ENCODE assay signal across 17 cellular contexts in the genomic region with DNA sequence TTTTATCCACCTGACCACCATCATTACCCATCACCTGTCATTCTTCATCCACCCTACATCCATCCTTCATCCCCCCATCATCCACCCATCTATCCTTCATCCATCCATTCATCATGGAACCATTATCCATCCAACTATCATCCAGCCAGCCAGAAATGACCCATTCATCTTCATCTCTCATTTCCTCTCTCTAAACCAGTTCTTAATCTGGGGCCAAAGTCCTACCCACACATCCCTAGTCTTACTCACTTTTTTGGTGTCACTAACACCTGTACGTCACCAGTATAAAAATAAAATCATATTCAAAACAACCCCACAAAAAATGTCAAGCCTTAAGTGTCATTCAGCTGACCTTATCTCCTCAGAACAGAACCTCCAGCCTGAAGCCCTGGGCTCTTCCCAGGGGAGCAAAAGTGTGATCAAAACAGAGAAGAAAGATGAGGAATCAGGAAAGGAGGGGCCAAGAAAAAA. TPM values are rescaled to one million over a fixed set of nuclear protein-coding genes. Genes with fewer than 3 reads are reported as not detected.
A peak's percentile ranks its signal among the peaks of the same experiment; 100 is the strongest.
DNase-seq lines count a peak whose midpoint lies in the region; ATAC-seq and TF ChIP-seq lines count a peak whose summit lies in the region.
"Had no signal": no experiment of that assay in that cellular context is flagged by ENCODE, and none has a peak within 500 bp of the region (broad histone marks: within the 10 kb centered on the region; RNA-seq: fewer than 3 reads in every experiment).

No MANE protein-coding gene starts in this region.

- H3K9ac ChIP-seq in Karpas-422 (ENCODE audit: low read length): no peak overlapping the region

- no peak overlapping the region for H3K27ac Mint-ChIP-seq in stimulated activated naive CD8-positive, alpha-beta T cell treated with anti-CD3 and anti-CD28 coated beads, Interleukin-15, amount 100 ng/mL, for 72 hours
- peak overlapping the region; percentile 71 for H3K27ac Mint-ChIP-seq in stimulated activated naive CD8-positive, alpha-beta T cell treated with anti-CD3 and anti-CD28 coated beads, Interleukin-15, Interleukin-2, amounts not matched to agents 100 ng/mL and 50 ng/mL, for 24 hours
- H3K27ac Mint-ChIP-seq in activated CD8-positive, alpha-beta memory T cell treated with anti-CD3 and anti-CD28 coated beads, Interleukin-2, amount 10 ng/mL, durations not matched to agents 7 days and 5 days: no peak overlapping the region

- H3K4me1 ChIP-seq in Karpas-422 (ENCODE audit: low read length) (peaks cover 22% of the 10 kb centered on the region), hepatocyte (ENCODE audit: insufficient read depth) (no peaks in the 10 kb centered on the region)
- H3K4me1 ChIP-seq: SJSA1 had no signal

- peaks cover 27% of the 10 kb centered on the region; the same call in 1 of the 2 replicates for H3K36me3 ChIP-seq in Karpas-422 (ENCODE audit: insufficient read depth, low read length)
- no peaks in the 10 kb centered on the region for H3K36me3 ChIP-seq in hepatocyte (replicated peaks; ENCODE audit: insufficient read depth, low read depth)
- H3K36me3 ChIP-seq: SJSA1 had no signal

- H3K9me3 ChIP-seq in Karpas-422 (ENCODE audit: low read length): no peaks in the 10 kb centered on the region
- no peaks in the 10 kb centered on the region for H3K9me3 ChIP-seq in hepatocyte (ENCODE audit: low read depth)
- H3K9me3 ChIP-seq: SJSA1 had no signal

- peaks cover 89% of the 10 kb centered on the region for H3K79me2 ChIP-seq in Karpas-422 (ENCODE audit: low read length)
- H3K79me2 ChIP-seq in hepatocyte: no peaks in the 10 kb centered on the region

- no peaks in the 10 kb centered on the region for H3K27me3 ChIP-seq in Karpas-422 (ENCODE audit: low read length)
- H3K27me3 ChIP-seq in hepatocyte: no peaks in the 10 kb centered on the region
- H3K27me3 ChIP-seq: SJSA1 had no signal

- ATAC-seq in stimulated activated naive CD8-positive, alpha-beta T cell treated with anti-CD3 and anti-CD28 coated beads, Interleukin-15, Interleukin-2, amounts not matched to agents 100 U/mL and 50 U/mL, for 24 hours: peak; percentile 25
- ATAC-seq in stimulated activated naive CD8-positive, alpha-beta T cell treated with anti-CD3 and anti-CD28 coated beads, Interleukin-15, amount 100 ng/mL, for 72 hours: no peak
- ATAC-seq in activated CD8-positive, alpha-beta memory T cell treated with anti-CD3 and anti-CD28 coated beads, Interleukin-2, amount 10 ng/mL, durations not matched to agents 7 days and 5 days: no peak
- ATAC-seq: PC-3 had no signal

- WGBS in hepatocyte (ENCODE audit: low lambda C conversion rate, missing lambda C conversion rate): 90% methylated on average over 1 of the region's 1 CpG

- no peaks in the 10 kb centered on the region for H3K9me3 Mint-ChIP-seq in stimulated activated naive CD8-positive, alpha-beta T cell treated with anti-CD3 and anti-CD28 coated beads, Interleukin-15, amount 100 ng/mL, for 72 hours
- H3K9me3 Mint-ChIP-seq in stimulated activated naive CD8-positive, alpha-beta T cell treated with anti-CD3 and anti-CD28 coated beads, Interleukin-15, Interleukin-2, amounts not matched to agents 100 ng/mL and 50 ng/mL, for 24 hours: no peaks in the 10 kb centered on the region
- H3K9me3 Mint-ChIP-seq in activated CD8-positive, alpha-beta memory T cell treated with anti-CD3 and anti-CD28 coated beads, Interleukin-2, amount 10 ng/mL, durations not matched to agents 7 days and 5 days (ENCODE audit: low read depth): no peaks in the 10 kb centered on the region
- H3K9me3 Mint-ChIP-seq: CD8-positive, alpha-beta memory T cell had no signal

- H2AFZ ChIP-seq in Karpas-422 (ENCODE audit: low read length) (no peak overlapping the region), hepatocyte (no peak overlapping the region)

- H4K20me1 ChIP-seq in Karpas-422 (ENCODE audit: insufficient read depth, low read depth, low read length) (no peaks in the 10 kb centered on the region), hepatocyte (ENCODE audit: insufficient read depth, poor library complexity, severe bottlenecking) (no peaks in the 10 kb centered on the region)

- H3K9me2 ChIP-seq in Karpas-422 (replicated peaks; ENCODE audit: insufficient read depth, low read length): no peaks in the 10 kb centered on the region
- H3K9me2 ChIP-seq in hepatocyte (replicated peaks; ENCODE audit: insufficient read depth): no peaks in the 10 kb centered on the region

- peaks cover 26% of the 10 kb centered on the region for H3K4me1 Mint-ChIP-seq in stimulated activated naive CD8-positive, alpha-beta T cell treated with anti-CD3 and anti-CD28 coated beads, Interleukin-15, amount 100 ng/mL, for 72 hours
- H3K4me1 Mint-ChIP-seq in stimulated activated naive CD8-positive, alpha-beta T cell treated with anti-CD3 and anti-CD28 coated beads, Interleukin-15, Interleukin-2, amounts not matched to agents 100 ng/mL and 50 ng/mL, for 24 hours (ENCODE audit: low read depth): peaks cover 43% of the 10 kb centered on the region
- peaks cover 8% of the 10 kb centered on the region for H3K4me1 Mint-ChIP-seq in activated CD8-positive, alpha-beta memory T cell treated with anti-CD3 and anti-CD28 coated beads, Interleukin-2, amount 10 ng/mL, durations not matched to agents 7 days and 5 days
- H3K4me1 Mint-ChIP-seq: CD8-positive, alpha-beta memory T cell had no signal

- no peak for DNase-seq in stimulated activated naive CD8-positive, alpha-beta T cell treated with anti-CD3 and anti-CD28 coated beads, Interleukin-15, Interleukin-2, amounts not matched to agents 100 U/mL and 50 U/mL, for 24 hours
- no peak for DNase-seq in stimulated activated naive CD8-positive, alpha-beta T cell treated with anti-CD3 and anti-CD28 coated beads, Interleukin-15, amount 100 ng/mL, for 72 hours
- DNase-seq in Karpas-422: peak; percentile 52
- DNase-seq in germinal center (ENCODE audit: low spot score): peak; percentile 43
- no peak for DNase-seq in RPMI8226
- no peak for DNase-seq in activated CD8-positive, alpha-beta memory T cell treated with anti-CD3 and anti-CD28 coated beads, Interleukin-2, amount 10 ng/mL, durations not matched to agents 7 days and 5 days
- no peak for DNase-seq in hepatocyte (ENCODE audit: low spot score)
- DNase-seq: 8988T; CD8-positive, alpha-beta memory T cell; NCI-H1417 treated with DMSO at 0.1 percent for 48 hours; NCI-H187 treated with DMSO at 0.1 percent for 48 hours; NCI-H226; NCI-H524; PC-3 had no signal

- no peaks in the 10 kb centered on the region for H3K27me3 Mint-ChIP-seq in stimulated activated naive CD8-positive, alpha-beta T cell treated with anti-CD3 and anti-CD28 coated beads, Interleukin-15, amount 100 ng/mL, for 72 hours
- no peaks in the 10 kb centered on the region for H3K27me3 Mint-ChIP-seq in stimulated activated naive CD8-positive, alpha-beta T cell treated with anti-CD3 and anti-CD28 coated beads, Interleukin-15, Interleukin-2, amounts not matched to agents 100 ng/mL and 50 ng/mL, for 24 hours
- H3K27me3 Mint-ChIP-seq in activated CD8-positive, alpha-beta memory T cell treated with anti-CD3 and anti-CD28 coated beads, Interleukin-2, amount 10 ng/mL, durations not matched to agents 7 days and 5 days: peaks cover 4% of the 10 kb centered on the region

- H3K36me3 Mint-ChIP-seq in stimulated activated naive CD8-positive, alpha-beta T cell treated with anti-CD3 and anti-CD28 coated beads, Interleukin-15, Interleukin-2, amounts not matched to agents 100 ng/mL and 50 ng/mL, for 24 hours (ENCODE audit: low read depth): peaks cover 8% of the 10 kb centered on the region
- H3K36me3 Mint-ChIP-seq in activated CD8-positive, alpha-beta memory T cell treated with anti-CD3 and anti-CD28 coated beads, Interleukin-2, amount 10 ng/mL, durations not matched to agents 7 days and 5 days: no peaks in the 10 kb centered on the region
- H3K36me3 Mint-ChIP-seq: CD8-positive, alpha-beta memory T cell had no signal

- H3K4me3 ChIP-seq in Karpas-422 (ENCODE audit: low read length) (no peak overlapping the region), hepatocyte (no peak overlapping the region)
- H3K4me3 ChIP-seq: SJSA1 had no signal

- no peak for TF ChIP-seq CTCF in hepatocyte (IDR thresholded peaks at IDR 0.05; ENCODE audit: poor library complexity)

- peak overlapping the region; percentile 34 for H3K27ac ChIP-seq in Karpas-422 (ENCODE audit: low read length)
- H3K27ac ChIP-seq in hepatocyte: no peak overlapping the region
- H3K27ac ChIP-seq: SJSA1 had no signal

- CTCF ChIA-PET in activated CD8-positive, alpha-beta memory T cell treated with anti-CD3 and anti-CD28 coated beads, Interleukin-2, amount 10 ng/mL, durations not matched to agents 7 days and 5 days (lab: Charles Lee): no interaction called here

- H3K4me2 ChIP-seq in Karpas-422 (ENCODE audit: low read depth, low read length, poor library complexity, severe bottlenecking) (peak overlapping the region; percentile 0), hepatocyte (no peak overlapping the region)

- H3K4me3 Mint-ChIP-seq in stimulated activated naive CD8-positive, alpha-beta T cell treated with anti-CD3 and anti-CD28 coated beads, Interleukin-15, amount 100 ng/mL, for 72 hours: no peak overlapping the region
- H3K4me3 Mint-ChIP-seq in stimulated activated naive CD8-positive, alpha-beta T cell treated with anti-CD3 and anti-CD28 coated beads, Interleukin-15, Interleukin-2, amounts not matched to agents 100 ng/mL and 50 ng/mL, for 24 hours: no peak overlapping the region
- H3K4me3 Mint-ChIP-seq in activated CD8-positive, alpha-beta memory T cell treated with anti-CD3 and anti-CD28 coated beads, Interleukin-2, amount 10 ng/mL, durations not matched to agents 7 days and 5 days: no peak overlapping the region
- H3K4me3 Mint-ChIP-seq: CD8-positive, alpha-beta memory T cell had no signal

RNA-seq across cellular contexts. Expression of a gene that starts 12.3 kb away (rescaled TPM):
- total RNA-seq in Karpas-422 (2014; rRNA removed; shearing (Covaris generic); ENCODE audit: low replicate concordance): 114 and 198 TPM in 2 replicates
- not detected for total RNA-seq in activated CD8-positive, alpha-beta memory T cell treated with anti-CD3 and anti-CD28 coated beads, Interleukin-2, amount 10 ng/mL, durations not matched to agents 7 days and 5 days
- total RNA-seq in hepatocyte: 0.13 and 1.1 TPM in 2 replicates
- polyA plus RNA-seq in hepatocyte: 2.0 and 3.3 TPM in 2 replicates
- total RNA-seq: SJSA1 had no signal
- polyA plus RNA-seq: AG04450; CD8-positive, alpha-beta memory T cell had no signal

RNA-seq across cellular contexts. Expression of a gene that starts 13.6 kb away (rescaled TPM):
- 0.67 and 0.72 TPM in 2 replicates for total RNA-seq in Karpas-422 (2014; rRNA removed; shearing (Covaris generic); ENCODE audit: low replicate concordance)
- not detected for total RNA-seq in activated CD8-positive, alpha-beta memory T cell treated with anti-CD3 and anti-CD28 coated beads, Interleukin-2, amount 10 ng/mL, durations not matched to agents 7 days and 5 days
- 0.68 and 1.4 TPM in 2 replicates for total RNA-seq in hepatocyte
- polyA plus RNA-seq in hepatocyte: 0.51 and 0.75 TPM in 2 replicates
- total RNA-seq: CD8-positive, alpha-beta memory T cell; PC-3; SJSA1 had no signal
- polyA plus RNA-seq: AG04450; CD8-positive, alpha-beta memory T cell had no signal

RNA-seq across cellular contexts. Expression of a gene that starts 42.3 kb away (rescaled TPM):
- total RNA-seq in Karpas-422 (2014; rRNA removed; shearing (Covaris generic); ENCODE audit: low replicate concordance): 24.9 and 32.8 TPM in 2 replicates
- total RNA-seq in activated CD8-positive, alpha-beta memory T cell treated with anti-CD3 and anti-CD28 coated beads, Interleukin-2, amount 10 ng/mL, durations not matched to agents 7 days and 5 days: 10 to 100 TPM; 18.2 to 22.1 TPM
- 60.8 and 72.3 TPM in 2 replicates for total RNA-seq in hepatocyte
- 118 and 119 TPM in 2 replicates for polyA plus RNA-seq in hepatocyte

Comparison
In these comparisons a context has a peak if more than half of its experiments do, and no peak if none do; other contexts are left out.
1. DNase-seq: peak in Karpas-422 (single experiment) and germinal center (single experiment); none in stimulated activated naive CD8-positive, alpha-beta T cell treated with anti-CD3 and anti-CD28 coated beads, Interleukin-15, Interleukin-2, amounts not matched to agents 100 U/mL and 50 U/mL, for 24 hours (single experiment), stimulated activated naive CD8-positive, alpha-beta T cell treated with anti-CD3 and anti-CD28 coated beads, Interleukin-15, amount 100 ng/mL, for 72 hours (0 of 2), RPMI8226 (single experiment), activated CD8-positive, alpha-beta memory T cell treated with anti-CD3 and anti-CD28 coated beads, Interleukin-2, amount 10 ng/mL, durations not matched to agents 7 days and 5 days (single experiment) and hepatocyte (single experiment).
2. RNA of a gene that starts 12.3 kb away (total RNA-seq): 114 to 198 TPM in Karpas-422; not detected in activated CD8-positive, alpha-beta memory T cell treated with anti-CD3 and anti-CD28 coated beads, Interleukin-2, amount 10 ng/mL, durations not matched to agents 7 days and 5 days and 0.13 to 1.1 TPM in hepatocyte; every median in the first group is over 10 times any median in the second.